Comparison of ENCODE assay signal across 18 cellular contexts in the genomic region with DNA sequence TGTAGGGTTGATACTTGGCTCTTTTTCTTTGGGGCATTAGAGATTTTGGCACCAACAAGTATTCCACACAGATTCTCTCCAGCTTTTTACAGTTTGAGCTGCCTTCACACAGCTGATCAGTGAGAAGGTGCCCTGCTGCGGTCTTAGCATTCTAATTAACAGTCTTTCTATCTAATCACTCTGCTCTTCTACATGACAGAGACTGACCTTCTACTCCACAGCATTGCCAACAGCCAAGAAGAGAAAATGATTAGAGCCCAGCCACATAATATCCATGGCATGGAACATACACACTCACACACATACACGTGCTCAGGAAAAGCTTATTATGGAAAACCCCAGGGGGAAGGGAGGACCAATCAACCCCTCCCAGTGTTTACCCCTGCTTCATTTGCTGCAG.
DNase-seq lines count a peak whose midpoint lies in the region; ATAC-seq and TF ChIP-seq lines count a peak whose summit lies in the region.
"Had no signal": no experiment of that assay in that cellular context is flagged by ENCODE, and none has a peak within 500 bp of the region (broad histone marks: within the 10 kb centered on the region; RNA-seq: fewer than 3 reads in every experiment).

No MANE protein-coding gene starts in this region.

- H3K27ac ChIP-seq in iPS-20b (ENCODE audit: low read length): no peak overlapping the region
- H3K27ac ChIP-seq: 22Rv1, A549, C4-2B, GM23248 had no signal

- H3K4me3 ChIP-seq in iPS-20b (ENCODE audit: low read length): peak overlapping the region; percentile 21; the same call in 1 of the 2 replicates
- H3K4me3 ChIP-seq: A549, GM23248 had no signal

- intact Hi-C loops in left ventricle myocardium superior (cut with micrococcal nuclease): no loop called here
- intact Hi-C loops in Right ventricle myocardium inferior (cut with DNase I): no loop called here
- intact Hi-C loops in posterior cingulate gyrus (cut with DNase I): no loop called here

- H3K27ac Mint-ChIP-seq in WTC11: no peak overlapping the region
- H3K27ac Mint-ChIP-seq in type B pancreatic cell: no peak overlapping the region
- H3K27ac Mint-ChIP-seq: CD4-positive, alpha-beta T cell; HFFc6 had no signal

- H3K4me1 Mint-ChIP-seq in WTC11 (peaks cover 20% of the 10 kb centered on the region), type B pancreatic cell (ENCODE audit: unreplicated experiment) (no peaks in the 10 kb centered on the region)

- H3K4me3 Mint-ChIP-seq in WTC11 (no peak overlapping the region), type B pancreatic cell (no peak overlapping the region)
- H3K4me3 Mint-ChIP-seq: CD4-positive, alpha-beta T cell; HFFc6 had no signal

- DNase-seq in left ventricle myocardium superior: no peak
- no peak for DNase-seq in Right ventricle myocardium inferior (ENCODE audit: missing footprints)
- no peak for DNase-seq in WTC11 (ENCODE audit: low spot score)
- DNase-seq in retina: peak; percentile 34
- no peak for DNase-seq in posterior cingulate gyrus
- no peak for DNase-seq in stimulated activated CD8-positive, alpha-beta memory T cell treated with anti-CD3 and anti-CD28 coated beads, Interleukin-4, amount 100 ng/mL, for 48 hours
- DNase-seq in type B pancreatic cell (ENCODE audit: extremely low spot score, unreplicated experiment): no peak
- DNase-seq: AML-193; Caco-2; CD4-positive, alpha-beta T cell; GDM1; GM23248; HFFc6 had no signal

- POLR2A ChIA-PET in WTC11 (lab: Charles Lee): no interaction called here

- peak; percentile 22 for ATAC-seq in left ventricle myocardium superior
- ATAC-seq in Right ventricle myocardium inferior: no peak
- peak; percentile 80 for ATAC-seq in WTC11
- ATAC-seq: A549, HCT116 had no signal

- no peaks in the 10 kb centered on the region for H3K36me3 ChIP-seq in iPS-20b (ENCODE audit: insufficient read depth, low read depth, low read length)

- H3K27me3 Mint-ChIP-seq in WTC11 (ENCODE audit: low read depth): no peaks in the 10 kb centered on the region
- H3K27me3 Mint-ChIP-seq in type B pancreatic cell: peaks cover 21% of the 10 kb centered on the region
- H3K27me3 Mint-ChIP-seq: CD4-positive, alpha-beta T cell had no signal

- peaks cover 10% of the 10 kb centered on the region; the same call in 1 of the 2 replicates for H3K4me1 ChIP-seq in iPS-20b (ENCODE audit: insufficient read depth, low read length)
- H3K4me1 ChIP-seq: A549, Caco-2 had no signal

- no peak for TF ChIP-seq CTCF in WTC11 (IDR thresholded peaks at IDR 0.05)
- TF ChIP-seq CTCF in type B pancreatic cell (conservative IDR thresholded peaks at IDR 0.05): no peak

- no peak overlapping the region for H3K9ac ChIP-seq in iPS-20b (ENCODE audit: low read depth, low read length)
- H3K9ac ChIP-seq: GM23248 had no signal

- H3K36me3 Mint-ChIP-seq in WTC11: no peaks in the 10 kb centered on the region
- no peaks in the 10 kb centered on the region for H3K36me3 Mint-ChIP-seq in type B pancreatic cell

- no peaks in the 10 kb centered on the region for H3K27me3 ChIP-seq in iPS-20b (ENCODE audit: insufficient read depth, low read length)

- H3K9me3 ChIP-seq in iPS-20b (ENCODE audit: insufficient read depth, low read depth, low read length): no peaks in the 10 kb centered on the region
- H3K9me3 ChIP-seq: A549, Caco-2 had no signal

- CTCF ChIA-PET in WTC11 (lab: Charles Lee): interaction anchor here (0.8 to 1.0 kb wide), 2 partner anchors 153 to 156 kb away, joined by 3 to 5 read pairs; no protein-coding TSS in a partner anchor

- H3K9me3 Mint-ChIP-seq in WTC11 (peaks cover 4% of the 10 kb centered on the region; the same call in 1 of the 2 replicates), type B pancreatic cell (no peaks in the 10 kb centered on the region)
- H3K9me3 Mint-ChIP-seq: CD4-positive, alpha-beta T cell; HFFc6 had no signal

TF ChIP-seq in WTC11, 78 proteins besides CTCF, POLR2A, EP300 and RAD21 (continues in another document):
- TF ChIP-seq, protein P1, sequence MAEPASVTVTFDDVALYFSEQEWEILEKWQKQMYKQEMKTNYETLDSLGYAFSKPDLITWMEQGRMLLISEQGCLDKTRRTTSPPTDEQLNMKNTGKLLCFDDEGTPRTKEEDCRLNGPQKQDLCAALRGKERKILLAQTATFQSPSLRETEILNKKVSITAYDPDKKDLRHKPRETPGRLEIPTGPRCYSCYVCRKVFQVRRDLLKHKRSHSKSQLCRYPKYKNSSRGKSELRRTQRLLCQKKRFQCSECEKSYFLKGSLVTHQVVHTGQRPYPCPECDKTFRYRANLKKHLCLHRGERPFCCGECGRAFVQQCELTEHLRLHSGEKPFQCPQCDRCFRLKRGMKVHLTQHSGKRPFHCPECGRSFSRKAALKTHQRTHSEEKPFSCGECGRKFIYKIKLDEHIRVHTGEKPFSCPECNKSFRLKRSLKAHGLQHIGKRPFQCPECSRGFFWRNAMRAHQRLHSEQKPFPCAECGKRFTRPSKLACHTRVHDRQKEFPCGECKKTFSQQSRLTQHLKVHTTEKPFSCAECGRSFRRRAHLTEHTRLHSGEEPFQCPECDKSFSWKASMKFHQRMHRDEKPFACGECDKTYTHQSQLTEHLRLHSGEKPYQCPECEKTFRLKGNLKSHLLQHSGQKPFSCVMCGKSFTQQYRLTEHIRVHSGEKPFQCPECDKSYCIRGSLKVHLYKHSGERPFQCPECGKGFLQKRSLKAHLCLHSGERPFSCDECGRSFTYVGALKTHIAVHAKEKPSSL (CRISPR knock-in tag; conservative IDR thresholded peaks at IDR 0.05): no peak
- TF ChIP-seq FOXK1 (CRISPR knock-in tag; IDR thresholded peaks at IDR 0.05) (no peak), CREM (CRISPR knock-in tag; IDR thresholded peaks at IDR 0.05) (no peak), SOX15 (CRISPR knock-in tag; IDR thresholded peaks at IDR 0.05) (no peak), TP53 (CRISPR knock-in tag; IDR thresholded peaks at IDR 0.05) (no peak), ZNF317 (CRISPR knock-in tag; IDR thresholded peaks at IDR 0.05; ENCODE audit: borderline replicate concordance, low read depth) (no peak)
- TF ChIP-seq, protein P2, sequence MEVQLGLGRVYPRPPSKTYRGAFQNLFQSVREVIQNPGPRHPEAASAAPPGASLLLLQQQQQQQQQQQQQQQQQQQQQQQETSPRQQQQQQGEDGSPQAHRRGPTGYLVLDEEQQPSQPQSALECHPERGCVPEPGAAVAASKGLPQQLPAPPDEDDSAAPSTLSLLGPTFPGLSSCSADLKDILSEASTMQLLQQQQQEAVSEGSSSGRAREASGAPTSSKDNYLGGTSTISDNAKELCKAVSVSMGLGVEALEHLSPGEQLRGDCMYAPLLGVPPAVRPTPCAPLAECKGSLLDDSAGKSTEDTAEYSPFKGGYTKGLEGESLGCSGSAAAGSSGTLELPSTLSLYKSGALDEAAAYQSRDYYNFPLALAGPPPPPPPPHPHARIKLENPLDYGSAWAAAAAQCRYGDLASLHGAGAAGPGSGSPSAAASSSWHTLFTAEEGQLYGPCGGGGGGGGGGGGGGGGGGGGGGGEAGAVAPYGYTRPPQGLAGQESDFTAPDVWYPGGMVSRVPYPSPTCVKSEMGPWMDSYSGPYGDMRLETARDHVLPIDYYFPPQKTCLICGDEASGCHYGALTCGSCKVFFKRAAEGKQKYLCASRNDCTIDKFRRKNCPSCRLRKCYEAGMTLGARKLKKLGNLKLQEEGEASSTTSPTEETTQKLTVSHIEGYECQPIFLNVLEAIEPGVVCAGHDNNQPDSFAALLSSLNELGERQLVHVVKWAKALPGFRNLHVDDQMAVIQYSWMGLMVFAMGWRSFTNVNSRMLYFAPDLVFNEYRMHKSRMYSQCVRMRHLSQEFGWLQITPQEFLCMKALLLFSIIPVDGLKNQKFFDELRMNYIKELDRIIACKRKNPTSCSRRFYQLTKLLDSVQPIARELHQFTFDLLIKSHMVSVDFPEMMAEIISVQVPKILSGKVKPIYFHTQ (CRISPR knock-in tag; IDR thresholded peaks at IDR 0.05): no peak
- TF ChIP-seq, protein P3, sequence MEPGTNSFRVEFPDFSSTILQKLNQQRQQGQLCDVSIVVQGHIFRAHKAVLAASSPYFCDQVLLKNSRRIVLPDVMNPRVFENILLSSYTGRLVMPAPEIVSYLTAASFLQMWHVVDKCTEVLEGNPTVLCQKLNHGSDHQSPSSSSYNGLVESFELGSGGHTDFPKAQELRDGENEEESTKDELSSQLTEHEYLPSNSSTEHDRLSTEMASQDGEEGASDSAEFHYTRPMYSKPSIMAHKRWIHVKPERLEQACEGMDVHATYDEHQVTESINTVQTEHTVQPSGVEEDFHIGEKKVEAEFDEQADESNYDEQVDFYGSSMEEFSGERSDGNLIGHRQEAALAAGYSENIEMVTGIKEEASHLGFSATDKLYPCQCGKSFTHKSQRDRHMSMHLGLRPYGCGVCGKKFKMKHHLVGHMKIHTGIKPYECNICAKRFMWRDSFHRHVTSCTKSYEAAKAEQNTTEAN (CRISPR knock-in tag; IDR thresholded peaks at IDR 0.05): no peak
- TF ChIP-seq, protein P4, sequence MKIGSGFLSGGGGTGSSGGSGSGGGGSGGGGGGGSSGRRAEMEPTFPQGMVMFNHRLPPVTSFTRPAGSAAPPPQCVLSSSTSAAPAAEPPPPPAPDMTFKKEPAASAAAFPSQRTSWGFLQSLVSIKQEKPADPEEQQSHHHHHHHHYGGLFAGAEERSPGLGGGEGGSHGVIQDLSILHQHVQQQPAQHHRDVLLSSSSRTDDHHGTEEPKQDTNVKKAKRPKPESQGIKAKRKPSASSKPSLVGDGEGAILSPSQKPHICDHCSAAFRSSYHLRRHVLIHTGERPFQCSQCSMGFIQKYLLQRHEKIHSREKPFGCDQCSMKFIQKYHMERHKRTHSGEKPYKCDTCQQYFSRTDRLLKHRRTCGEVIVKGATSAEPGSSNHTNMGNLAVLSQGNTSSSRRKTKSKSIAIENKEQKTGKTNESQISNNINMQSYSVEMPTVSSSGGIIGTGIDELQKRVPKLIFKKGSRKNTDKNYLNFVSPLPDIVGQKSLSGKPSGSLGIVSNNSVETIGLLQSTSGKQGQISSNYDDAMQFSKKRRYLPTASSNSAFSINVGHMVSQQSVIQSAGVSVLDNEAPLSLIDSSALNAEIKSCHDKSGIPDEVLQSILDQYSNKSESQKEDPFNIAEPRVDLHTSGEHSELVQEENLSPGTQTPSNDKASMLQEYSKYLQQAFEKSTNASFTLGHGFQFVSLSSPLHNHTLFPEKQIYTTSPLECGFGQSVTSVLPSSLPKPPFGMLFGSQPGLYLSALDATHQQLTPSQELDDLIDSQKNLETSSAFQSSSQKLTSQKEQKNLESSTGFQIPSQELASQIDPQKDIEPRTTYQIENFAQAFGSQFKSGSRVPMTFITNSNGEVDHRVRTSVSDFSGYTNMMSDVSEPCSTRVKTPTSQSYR (CRISPR knock-in tag; IDR thresholded peaks at IDR 0.05): no peak
- TF ChIP-seq, protein P5, sequence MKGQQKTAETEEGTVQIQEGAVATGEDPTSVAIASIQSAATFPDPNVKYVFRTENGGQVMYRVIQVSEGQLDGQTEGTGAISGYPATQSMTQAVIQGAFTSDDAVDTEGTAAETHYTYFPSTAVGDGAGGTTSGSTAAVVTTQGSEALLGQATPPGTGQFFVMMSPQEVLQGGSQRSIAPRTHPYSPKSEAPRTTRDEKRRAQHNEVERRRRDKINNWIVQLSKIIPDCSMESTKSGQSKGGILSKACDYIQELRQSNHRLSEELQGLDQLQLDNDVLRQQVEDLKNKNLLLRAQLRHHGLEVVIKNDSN (CRISPR knock-in tag; IDR thresholded peaks at IDR 0.05): no peak
